ENCODE assay signal across 9 cellular contexts in genomic region chr14:44149597-44149996, GRCh38.
DNase-seq lines count a peak whose midpoint lies in the region; ATAC-seq and TF ChIP-seq lines count a peak whose summit lies in the region.
"Had no signal": no experiment of that assay in that cellular context is flagged by ENCODE, and none has a peak within 500 bp of the region (broad histone marks: within the 10 kb centered on the region; RNA-seq: fewer than 3 reads in every experiment).

No MANE protein-coding gene starts in this region.

- no peaks in the 10 kb centered on the region for H3K9me3 Mint-ChIP-seq in nephron
- H3K9me3 Mint-ChIP-seq in activated CD8-positive, alpha-beta memory T cell treated with anti-CD3 and anti-CD28 coated beads, Interleukin-2, amount 10 ng/mL, durations not matched to agents 7 days and 5 days (ENCODE audit: low read depth): peaks cover 3% of the 10 kb centered on the region

- H3K9me2 ChIP-seq in SU-DHL-6 (replicated peaks; ENCODE audit: insufficient read depth, low read length): no peaks in the 10 kb centered on the region

- peak overlapping the region; percentile 27 for H3K4me2 ChIP-seq in SU-DHL-6 (ENCODE audit: low read depth, low read length, poor library complexity, severe bottlenecking)

- no peaks in the 10 kb centered on the region for H3F3A ChIP-seq in SU-DHL-6 (ENCODE audit: insufficient read depth)

- H3K4me1 Mint-ChIP-seq in nephron (no peaks in the 10 kb centered on the region), T-helper 17 cell (no peaks in the 10 kb centered on the region)
- H3K4me1 Mint-ChIP-seq in activated CD8-positive, alpha-beta memory T cell treated with anti-CD3 and anti-CD28 coated beads, Interleukin-2, amount 10 ng/mL, durations not matched to agents 7 days and 5 days: no peaks in the 10 kb centered on the region

- TF ChIP-seq POLR2A in Peyer's patch (IDR thresholded peaks at IDR 0.05): no peak

- H3K27ac Mint-ChIP-seq in nephron (no peak overlapping the region), T-helper 17 cell (no peak overlapping the region)
- no peak overlapping the region for H3K27ac Mint-ChIP-seq in activated CD8-positive, alpha-beta memory T cell treated with anti-CD3 and anti-CD28 coated beads, Interleukin-2, amount 10 ng/mL, durations not matched to agents 7 days and 5 days

- no peaks in the 10 kb centered on the region for H3K4me1 ChIP-seq in Peyer's patch

- H3K27ac ChIP-seq in SU-DHL-6 (ENCODE audit: low read depth, low read length): peak overlapping the region; percentile 53
- no peak overlapping the region for H3K27ac ChIP-seq in Peyer's patch

- peak overlapping the region; percentile 21; the same call in 1 of the 2 replicates for H3K9ac ChIP-seq in SU-DHL-6 (ENCODE audit: low read length)

- no peaks in the 10 kb centered on the region for H3K36me3 ChIP-seq in SU-DHL-6 (ENCODE audit: low read length)
- no peaks in the 10 kb centered on the region for H3K36me3 ChIP-seq in Peyer's patch

- DNase-seq in NCI-H1092 (lab: John Stamatoyannopoulos, UW): peak; percentile 70
- DNase-seq in Peyer's patch: no peak
- no peak for DNase-seq in NCI-H2196 treated with DMSO at 0.1 percent for 48 hours (lab: John Stamatoyannopoulos, UW; ENCODE audit: unreplicated experiment)
- DNase-seq in activated CD8-positive, alpha-beta memory T cell treated with anti-CD3 and anti-CD28 coated beads, Interleukin-2, amount 10 ng/mL, durations not matched to agents 7 days and 5 days: no peak
- DNase-seq in T-helper 17 cell: no peak
- DNase-seq: activated CD4-positive, CD25-positive, alpha-beta regulatory T cell treated with anti-CD3 and anti-CD28 coated beads, Interleukin-2, amount 50 U/mL, for 72 hours had no signal

- H3K9me3 ChIP-seq in SU-DHL-6 (ENCODE audit: insufficient read depth, low read length): no peaks in the 10 kb centered on the region
- no peaks in the 10 kb centered on the region for H3K9me3 ChIP-seq in Peyer's patch
- H3K9me3 ChIP-seq in T-helper 17 cell (ENCODE audit: control insufficient read depth, low read length, poor library complexity, severe bottlenecking): no peaks in the 10 kb centered on the region

- H2AFZ ChIP-seq in SU-DHL-6 (ENCODE audit: low read depth, low read length, severe bottlenecking): peak overlapping the region; percentile 78

- no peaks in the 10 kb centered on the region for H3K79me2 ChIP-seq in SU-DHL-6 (ENCODE audit: insufficient read depth, low read length)

- H3K27me3 Mint-ChIP-seq in nephron (ENCODE audit: low read depth) (no peaks in the 10 kb centered on the region), T-helper 17 cell (no peaks in the 10 kb centered on the region)
- no peaks in the 10 kb centered on the region for H3K27me3 Mint-ChIP-seq in activated CD8-positive, alpha-beta memory T cell treated with anti-CD3 and anti-CD28 coated beads, Interleukin-2, amount 10 ng/mL, durations not matched to agents 7 days and 5 days

- CTCF ChIA-PET in activated CD8-positive, alpha-beta memory T cell treated with anti-CD3 and anti-CD28 coated beads, Interleukin-2, amount 10 ng/mL, durations not matched to agents 7 days and 5 days (lab: Charles Lee): no interaction called here

- H3K27me3 ChIP-seq in SU-DHL-6 (ENCODE audit: low read length) (no peaks in the 10 kb centered on the region), Peyer's patch (no peaks in the 10 kb centered on the region)

- ATAC-seq in GM18511 (IDR thresholded peaks at IDR 0.05; ENCODE audit: unreplicated experiment) (peak; percentile 73), T-helper 17 cell (no peak)
- no peak for ATAC-seq in activated CD8-positive, alpha-beta memory T cell treated with anti-CD3 and anti-CD28 coated beads, Interleukin-2, amount 10 ng/mL, durations not matched to agents 7 days and 5 days

- TF ChIP-seq CTCF in SU-DHL-6 (IDR thresholded peaks at IDR 0.05; ENCODE audit: insufficient read depth, low read length, poor library complexity, severe bottlenecking): peak; percentile 56
- TF ChIP-seq CTCF in nephron (IDR thresholded peaks at IDR 0.05; ENCODE audit: unreplicated experiment in 3 of 3): peak; percentile 14 to 56 (median 36)
- peak in 3 of 6 experiments; percentile 25 to 32 (median 32) for TF ChIP-seq CTCF in Peyer's patch (IDR thresholded peaks at IDR 0.05)

- H3K36me3 Mint-ChIP-seq in nephron (ENCODE audit: low read depth): no peaks in the 10 kb centered on the region
- H3K36me3 Mint-ChIP-seq in activated CD8-positive, alpha-beta memory T cell treated with anti-CD3 and anti-CD28 coated beads, Interleukin-2, amount 10 ng/mL, durations not matched to agents 7 days and 5 days: no peaks in the 10 kb centered on the region
- no peaks in the 10 kb centered on the region for H3K36me3 Mint-ChIP-seq in T-helper 17 cell (ENCODE audit: low read depth)

- no peak overlapping the region for H3K4me3 Mint-ChIP-seq in nephron
- H3K4me3 Mint-ChIP-seq in activated CD8-positive, alpha-beta memory T cell treated with anti-CD3 and anti-CD28 coated beads, Interleukin-2, amount 10 ng/mL, durations not matched to agents 7 days and 5 days: no peak overlapping the region
- no peak overlapping the region for H3K4me3 Mint-ChIP-seq in T-helper 17 cell

- H4K20me1 ChIP-seq in SU-DHL-6 (ENCODE audit: low read depth, low read length): no peaks in the 10 kb centered on the region

- no peak overlapping the region for H3K4me3 ChIP-seq in SU-DHL-6 (ENCODE audit: insufficient read depth, low read length, poor library complexity, severe bottlenecking)
- H3K4me3 ChIP-seq in Peyer's patch: no peak overlapping the region
